In genomic region chr9:32581512-32582143, GRCh38 we compare ENCODE assay signal across 8 cellular contexts. TPM values are rescaled to one million over a fixed set of nuclear protein-coding genes. Genes with fewer than 3 reads are reported as not detected.
DNase-seq lines count a peak whose midpoint lies in the region; ATAC-seq and TF ChIP-seq lines count a peak whose summit lies in the region.

No MANE protein-coding gene starts in this region.

- DNase-seq in AG10803 (ENCODE audit: low read depth), result peak; percentile 68
- peak; percentile 39 for DNase-seq in GM10266 (ENCODE audit: extremely low spot score)
- peak; percentile 68 to 82 for DNase-seq in Kasumi-1 (lab: John Stamatoyannopoulos, UW)
- peak; percentile 62 for DNase-seq in RPMI8226
- peak; percentile 81 for DNase-seq in dermis blood vessel endothelial cell
- peak; percentile 59 for DNase-seq in myocyte (ENCODE audit: low read depth)

- ATAC-seq in GM19455 (IDR thresholded peaks at IDR 0.05; ENCODE audit: unreplicated experiment) (no peak), GM18517 (IDR thresholded peaks at IDR 0.05; ENCODE audit: unreplicated experiment) (no peak)

- peak; percentile 77 for TF ChIP-seq CTCF in AG10803 (conservative IDR thresholded peaks at IDR 0.05; ENCODE audit: low read length)
- TF ChIP-seq CTCF in GM10266 (IDR thresholded peaks at IDR 0.05; ENCODE audit: control insufficient read depth, insufficient read depth, low read depth, missing control alignments), result peak; percentile 54

- H3K4me3 ChIP-seq in AG10803 (ENCODE audit: low read length), result no peak overlapping the region

RNA-seq across cellular contexts. Expression of gene NDUFB6, which starts 8.7 kb away (rescaled TPM):
- 33.5 and 49.0 TPM in 2 replicates for total RNA-seq in dermis blood vessel endothelial cell
- total RNA-seq in myocyte, result 76.1 and 78.4 TPM in 2 replicates
- 88.8 TPM for polyA plus RNA-seq in myocyte (2012)

RNA-seq across cellular contexts. Expression of gene TOPORS, which starts 29.2 kb away (rescaled TPM):
- total RNA-seq in dermis blood vessel endothelial cell (39.6 and 53.3 TPM in 2 replicates), myocyte (23.4 and 24.6 TPM in 2 replicates)
- 6.7 TPM for polyA plus RNA-seq in myocyte (2012)

RNA-seq across cellular contexts. Expression of gene SMIM27, which starts 29.5 kb away (rescaled TPM):
- total RNA-seq in dermis blood vessel endothelial cell (1.3 and 2.6 TPM in 2 replicates), myocyte (6.2 and 6.5 TPM in 2 replicates)
- 41.7 TPM for polyA plus RNA-seq in myocyte (2012)

RNA-seq across cellular contexts. Expression of gene TAF1L, which starts 53.8 kb away (rescaled TPM):
- total RNA-seq in dermis blood vessel endothelial cell (under 0.01 TPM in 2 replicates), myocyte (0.03 and 0.05 TPM in 2 replicates)
- not detected for polyA plus RNA-seq in myocyte (2012)

RNA-seq across cellular contexts. Expression of gene RIGI, which starts 55.6 kb away (rescaled TPM):
- total RNA-seq in dermis blood vessel endothelial cell (30.3 TPM in 2 replicates), myocyte (17.3 and 18.0 TPM in 2 replicates)
- 4.0 TPM for polyA plus RNA-seq in myocyte (2012)
